27 cellular contexts compared by ENCODE assay signal in genomic region chr11:61868601-61869476, GRCh38. TPM values are rescaled to one million over a fixed set of nuclear protein-coding genes. Genes with fewer than 3 reads are reported as not detected.
DNase-seq lines count a peak whose midpoint lies in the region; ATAC-seq, FAIRE-seq and TF ChIP-seq lines count a peak whose summit lies in the region.
"Had no signal": no experiment of that assay in that cellular context is flagged by ENCODE, and none has a peak within 500 bp of the region (broad histone marks: within the 10 kb centered on the region; RNA-seq: fewer than 3 reads in every experiment).

No MANE protein-coding gene starts in this region.

- H3K79me2 ChIP-seq in HepG2 (ENCODE audit: insufficient read depth, low read length): no peaks in the 10 kb centered on the region

- WGBS in HepG2 (ENCODE audit: low lambda C conversion rate): 81% methylated on average over 10 of the region's 15 CpGs
- 95% methylated on average over 4 of the region's 15 CpGs for WGBS in right lobe of liver (ENCODE audit: insufficient coverage, low coverage, low lambda C conversion rate, missing lambda C conversion rate)
- WGBS in mesodermal cell (ENCODE audit: insufficient coverage in 2 of 2), 2 experiments: 91 to 95% methylated on average over 11 to 12 of the region's 15 CpGs

- H3K4me1 Mint-ChIP-seq in WTC11: peaks cover 14% of the 10 kb centered on the region

- peaks cover 26% of the 10 kb centered on the region for H3K4me1 ChIP-seq in HepG2 (ENCODE audit: insufficient read depth, low read length)
- no peaks in the 10 kb centered on the region for H3K4me1 ChIP-seq in right lobe of liver
- peaks cover 9% of the 10 kb centered on the region for H3K4me1 ChIP-seq in mesodermal cell (ENCODE audit: control insufficient read depth, insufficient read depth, low read length, poor library complexity, severe bottlenecking)

- H3K36me3 ChIP-seq in HepG2 (replicated peaks in 1 of 2; ENCODE audit: control insufficient read depth in 1 of 2, insufficient read depth in 2 of 2, low read length in 2 of 2) (peaks cover 0 to 9% of the 10 kb centered on the region in 2 experiments; a peak in 2 of 5 replicates), right lobe of liver (peaks cover 0 to 4% (median 0%) of the 10 kb centered on the region in 4 donors), mesodermal cell (ENCODE audit: control insufficient read depth, insufficient read depth, low read length) (peaks cover 33% of the 10 kb centered on the region)
- H3K36me3 ChIP-seq: MG63, thyroid gland had no signal

- no peaks in the 10 kb centered on the region for H3K9me3 Mint-ChIP-seq in WTC11
- H3K9me3 Mint-ChIP-seq: activated T-cell treated with anti-CD3 and anti-CD28 coated beads, Interleukin-2, amount 50 U/mL, for 72 hours; brain; effector memory CD8-positive, alpha-beta T cell; stimulated activated naive CD8-positive, alpha-beta T cell treated with anti-CD3 and anti-CD28 coated beads, Interleukin-15, Interleukin-2, amounts not matched to agents 100 ng/mL and 50 ng/mL, for 24 hours had no signal

- H3K27me3 ChIP-seq in HepG2 (ENCODE audit: control insufficient read depth in 1 of 2, insufficient read depth in 2 of 2, low read length in 2 of 2) (peaks cover 0 to 6% of the 10 kb centered on the region in 2 experiments; a peak in 1 of 5 replicates), right lobe of liver (no peaks in the 10 kb centered on the region)
- H3K27me3 ChIP-seq: MG63, thyroid gland had no signal

- TF ChIP-seq RAD21 in HepG2 (CRISPR knock-in tag; IDR thresholded peaks at IDR 0.05): no peak

- peaks cover 9% of the 10 kb centered on the region for H3K27me3 Mint-ChIP-seq in WTC11 (ENCODE audit: low read depth)
- H3K27me3 Mint-ChIP-seq: brain; stimulated activated naive CD8-positive, alpha-beta T cell treated with anti-CD3 and anti-CD28 coated beads, Interleukin-15, Interleukin-2, amounts not matched to agents 100 ng/mL and 50 ng/mL, for 24 hours had no signal

- no peak overlapping the region for H2AFZ ChIP-seq in HepG2 (ENCODE audit: low read length)

- no peak overlapping the region for H3K4me2 ChIP-seq in HepG2 (ENCODE audit: low read depth, low read length)

- CTCF ChIA-PET in HepG2 (lab: Yijun Ruan, JAX; ENCODE audit: low intra/inter-chr PET ratio, low total read pairs): no interaction called here
- CTCF ChIA-PET in WTC11 (lab: Charles Lee): interaction anchor here (1.0 to 8.1 kb wide), 10 partner anchors 15 to 240 kb away, joined by 3 to 118 read pairs (median 8); no protein-coding TSS in a partner anchor

- no peak for DNase-seq in HepG2 (ENCODE audit: low spot score)
- no peak for DNase-seq in right lobe of liver
- DNase-seq in WTC11 (ENCODE audit: low spot score): no peak
- DNase-seq in NK-92 treated with Interleukin-12 subunit alpha and Interleukin-12 subunit beta, amount 100 ng/mL, for 24 hours (lab: John Stamatoyannopoulos, UW): no peak
- DNase-seq in GM19240 (ENCODE audit: insufficient read length, low spot score): no peak
- DNase-seq: activated CD8-positive, alpha-beta memory T cell treated with anti-CD3 and anti-CD28 coated beads, Interleukin-2, amount 10 ng/mL, durations not matched to agents 7 days and 5 days; activated naive CD4-positive, alpha-beta T cell treated with Interleukin-2 at 50 U/mL for 16 hours; activated T-cell treated with anti-CD3 and anti-CD28 coated beads, Interleukin-2, amount 50 U/mL, for 72 hours; COR-L47; DMS53; effector memory CD8-positive, alpha-beta T cell; foreskin melanocyte; KBM-7; left cardiac atrium; MG63; NCI-H1417; NCI-H2081 treated with DMSO at 0.1 percent for 48 hours; NCI-H774; thyroid gland had no signal

- intact Hi-C loops in HepG2 (cut with micrococcal nuclease; ENCODE audit: unreplicated experiment): no loop called here
- intact Hi-C loops in right lobe of liver (cut with DNase I): no loop called here

- TF ChIP-seq EP300 in HepG2 (IDR thresholded peaks at IDR 0.05; ENCODE audit: low read depth in 2 of 2, low read length in 2 of 2): no peak
- no peak for TF ChIP-seq EP300 in HepG2 (CRISPR knock-in tag; IDR thresholded peaks at IDR 0.05; ENCODE audit: borderline replicate concordance)

- H3K4me3 Mint-ChIP-seq in WTC11: no peak overlapping the region
- H3K4me3 Mint-ChIP-seq: activated CD8-positive, alpha-beta memory T cell treated with anti-CD3 and anti-CD28 coated beads, Interleukin-2, amount 10 ng/mL, durations not matched to agents 7 days and 5 days; activated T-cell treated with anti-CD3 and anti-CD28 coated beads, Interleukin-2, amount 50 U/mL, for 72 hours; brain; effector memory CD8-positive, alpha-beta T cell; stimulated activated naive CD8-positive, alpha-beta T cell treated with anti-CD3 and anti-CD28 coated beads, Interleukin-15, Interleukin-2, amounts not matched to agents 100 ng/mL and 50 ng/mL, for 24 hours had no signal

- no peaks in the 10 kb centered on the region for H4K20me1 ChIP-seq in HepG2 (ENCODE audit: insufficient read depth, low read length)

- TF ChIP-seq POLR2A in HepG2 (IDR thresholded peaks at IDR 0.05; ENCODE audit: insufficient read depth in 1 of 2, low read depth in 2 of 2, low read length in 2 of 2): peak in 1 of 2 experiments; percentile 32; a peak in 1 of 4 replicates
- no peak for TF ChIP-seq POLR2A in right lobe of liver (IDR thresholded peaks at IDR 0.05)

- FAIRE-seq in HepG2 (lab: Jason Lieb, UNC): no peak

- H3K9ac ChIP-seq in HepG2 (ENCODE audit: insufficient read depth, low read depth, low read length): no peak overlapping the region

- 0 out of 3 replicates have a peak, but pooled peaks have one; percentile 2 for ATAC-seq in HepG2
- no peak for ATAC-seq in right lobe of liver
- no peak for ATAC-seq in WTC11
- ATAC-seq in GM21423 (IDR thresholded peaks at IDR 0.05; ENCODE audit: unreplicated experiment): no peak
- ATAC-seq: activated CD8-positive, alpha-beta memory T cell treated with anti-CD3 and anti-CD28 coated beads, Interleukin-2, amount 10 ng/mL, durations not matched to agents 7 days and 5 days; activated T-cell treated with anti-CD3 and anti-CD28 coated beads, Interleukin-2, amount 50 U/mL, for 72 hours; effector memory CD8-positive, alpha-beta T cell; esophagus mucosa; left cardiac atrium; psoas muscle had no signal

- H3K9me3 ChIP-seq in HepG2 (ENCODE audit: low read length) (no peaks in the 10 kb centered on the region), right lobe of liver (no peaks in the 10 kb centered on the region), mesodermal cell (ENCODE audit: control insufficient read depth, low read length) (no peaks in the 10 kb centered on the region)
- H3K9me3 ChIP-seq: MG63, psoas muscle, thyroid gland had no signal

- H3K4me3 ChIP-seq in HepG2 (replicated peaks in 1 of 3; ENCODE audit: insufficient read depth in 1 of 3, low read depth in 2 of 3, low read length in 3 of 3) (no peak overlapping the region), right lobe of liver (no peak overlapping the region), mesodermal cell (ENCODE audit: extremely low read depth, insufficient read depth, low read length, poor library complexity, severe bottlenecking) (no peak overlapping the region)
- H3K4me3 ChIP-seq: MG63, psoas muscle, skin epidermis, thyroid gland had no signal

- H3K27ac ChIP-seq in HepG2 (ENCODE audit: extremely low read length, insufficient read depth, low read length) (no peak overlapping the region), right lobe of liver (no peak overlapping the region), mesodermal cell (ENCODE audit: low read depth, low read length, severe bottlenecking) (peak overlapping the region; percentile 36)
- H3K27ac ChIP-seq: psoas muscle, thyroid gland had no signal

- in situ Hi-C loops in HepG2 (cut with HindIII; ENCODE audit: extremely low pct_ligation_motif_present, low pct_unique_long_range_greater_than_20kb): no loop called here

- no TSS peak for BruUV-seq in HepG2 (replicated peaks; lab: Mats Ljungman, UMichigan)

- POLR2A ChIA-PET in HepG2 (lab: Yijun Ruan, JAX): no interaction called here
- POLR2A ChIA-PET in WTC11 (lab: Charles Lee): interaction anchor here (2.2 kb wide), 1 partner anchor 72 kb away, joined by 5 read pairs; no protein-coding TSS in a partner anchor

- peak overlapping the region; percentile 45; the same call in 1 of the 2 replicates for H3K27ac Mint-ChIP-seq in WTC11
- H3K27ac Mint-ChIP-seq: activated CD8-positive, alpha-beta memory T cell treated with anti-CD3 and anti-CD28 coated beads, Interleukin-2, amount 10 ng/mL, durations not matched to agents 7 days and 5 days; activated T-cell treated with anti-CD3 and anti-CD28 coated beads, Interleukin-2, amount 50 U/mL, for 72 hours; effector memory CD8-positive, alpha-beta T cell; stimulated activated naive CD8-positive, alpha-beta T cell treated with anti-CD3 and anti-CD28 coated beads, Interleukin-15, Interleukin-2, amounts not matched to agents 100 ng/mL and 50 ng/mL, for 24 hours had no signal

- peaks cover 16% of the 10 kb centered on the region for H3K36me3 Mint-ChIP-seq in WTC11

- TF ChIP-seq CTCF in HepG2 (CRISPR knock-in tag; IDR thresholded peaks at IDR 0.05) (no peak), right lobe of liver (IDR thresholded peaks at IDR 0.05) (no peak), WTC11 (IDR thresholded peaks at IDR 0.05) (no peak)

RNA-seq across cellular contexts. Expression of gene FADS3, which starts 22.5 kb away (rescaled TPM):
- total RNA-seq in HepG2 (2016; rRNA removed; fragmentation: Illumina TruSeq; extraction: Trizol): 4.5 and 13.4 TPM in 2 replicates
- total RNA-seq in HepG2 (2016; cell fraction: cytosol; rRNA removed; fragmentation: Illumina TruSeq; extraction: Trizol; ENCODE audit: low read depth): 8.3 and 10.6 TPM in 2 replicates
- total RNA-seq in HepG2 (2016; cell fraction: insoluble cytoplasmic fraction; rRNA removed; fragmentation: Illumina TruSeq; extraction: Trizol): 3.4 and 13.2 TPM in 2 replicates
- 7.7 and 10.7 TPM in 2 replicates for total RNA-seq in HepG2 (2016; cell fraction: membrane; rRNA removed; fragmentation: Illumina TruSeq; extraction: Trizol)
- 12.9 and 21.0 TPM in 2 replicates for total RNA-seq in HepG2 (2016; cell fraction: nucleus; rRNA removed; fragmentation: Illumina TruSeq; extraction: Trizol)
- 23.2 and 36.6 TPM in 2 replicates for polyA plus RNA-seq in HepG2 (2011; rRNA removed)
- polyA plus RNA-seq in HepG2 (2011; cell fraction: cytosol; rRNA removed): 13.7 and 17.5 TPM in 2 replicates
- 236 and 242 TPM in 2 replicates for polyA plus RNA-seq in HepG2 (2011; cell fraction: nucleus; rRNA removed)
- 5.1 and 11.5 TPM in 2 replicates for polyA plus RNA-seq in HepG2 (2012)
- 8.0 and 9.6 TPM in 2 replicates for polyA plus RNA-seq in HepG2 (2016; cell fraction: cytosol; fragmentation: Illumina TruSeq; extraction: Trizol; ENCODE audit: low read depth)
- 4.7 and 5.0 TPM in 2 replicates for polyA plus RNA-seq in HepG2 (2016; cell fraction: insoluble cytoplasmic fraction; fragmentation: Illumina TruSeq; extraction: Trizol; ENCODE audit: low read depth)
- polyA plus RNA-seq in HepG2 (2016; cell fraction: membrane; fragmentation: Illumina TruSeq; extraction: Trizol; ENCODE audit: low read depth): 7.9 and 9.0 TPM in 2 replicates
- 36.8 and 37.1 TPM in 2 replicates for polyA plus RNA-seq in HepG2 (2016; cell fraction: nucleus; fragmentation: Illumina TruSeq; extraction: Trizol; ENCODE audit: insufficient read depth, low read depth)
- polyA minus RNA-seq in HepG2 (2011; rRNA and poly(A)+ RNA removed; ENCODE audit: low replicate concordance): 30.7 and 67.4 TPM in 2 replicates
- 10.5 and 13.0 TPM in 2 replicates for polyA minus RNA-seq in HepG2 (2011; cell fraction: cytosol; rRNA and poly(A)+ RNA removed)
- polyA minus RNA-seq in HepG2 (2011; cell fraction: nucleus; rRNA and poly(A)+ RNA removed): 10.9 and 15.8 TPM in 2 replicates
- 10 to 100 TPM; 13.0 to 69.8 (median 22.7) TPM for total RNA-seq in right lobe of liver
- 47.4 to 50.0 TPM (median 49.3 TPM) in 3 replicates for total RNA-seq in WTC11 (2021)
- polyA plus RNA-seq in mesodermal cell (2013, experiment 1 of 2): 18.2 TPM
- polyA plus RNA-seq in mesodermal cell (2013, experiment 2 of 2): 12.8 TPM

RNA-seq across cellular contexts. Expression of gene FADS2, which starts 40.7 kb away (rescaled TPM):
- total RNA-seq in HepG2 (2016; rRNA removed; fragmentation: Illumina TruSeq; extraction: Trizol): 54.7 and 124 TPM in 2 replicates
- 17.6 and 17.8 TPM in 2 replicates for total RNA-seq in HepG2 (2016; cell fraction: cytosol; rRNA removed; fragmentation: Illumina TruSeq; extraction: Trizol; ENCODE audit: low read depth)
- 51.3 and 120 TPM in 2 replicates for total RNA-seq in HepG2 (2016; cell fraction: insoluble cytoplasmic fraction; rRNA removed; fragmentation: Illumina TruSeq; extraction: Trizol)
- total RNA-seq in HepG2 (2016; cell fraction: membrane; rRNA removed; fragmentation: Illumina TruSeq; extraction: Trizol): 42.1 and 45.1 TPM in 2 replicates
- total RNA-seq in HepG2 (2016; cell fraction: nucleus; rRNA removed; fragmentation: Illumina TruSeq; extraction: Trizol): 103 and 115 TPM in 2 replicates
- 90.1 and 125 TPM in 2 replicates for polyA plus RNA-seq in HepG2 (2011; rRNA removed)
- polyA plus RNA-seq in HepG2 (2011; cell fraction: cytosol; rRNA removed): 66.9 and 93.5 TPM in 2 replicates
- 77.8 and 97.6 TPM in 2 replicates for polyA plus RNA-seq in HepG2 (2011; cell fraction: nucleus; rRNA removed)
- 111 and 112 TPM in 2 replicates for polyA plus RNA-seq in HepG2 (2012)
- 16.3 and 18.5 TPM in 2 replicates for polyA plus RNA-seq in HepG2 (2016; cell fraction: cytosol; fragmentation: Illumina TruSeq; extraction: Trizol; ENCODE audit: low read depth)
- polyA plus RNA-seq in HepG2 (2016; cell fraction: insoluble cytoplasmic fraction; fragmentation: Illumina TruSeq; extraction: Trizol; ENCODE audit: low read depth): 43.7 and 53.6 TPM in 2 replicates
- 27.1 and 32.3 TPM in 2 replicates for polyA plus RNA-seq in HepG2 (2016; cell fraction: membrane; fragmentation: Illumina TruSeq; extraction: Trizol; ENCODE audit: low read depth)
- 153 and 164 TPM in 2 replicates for polyA plus RNA-seq in HepG2 (2016; cell fraction: nucleus; fragmentation: Illumina TruSeq; extraction: Trizol; ENCODE audit: insufficient read depth, low read depth)
- 240 and 324 TPM in 2 replicates for polyA minus RNA-seq in HepG2 (2011; rRNA and poly(A)+ RNA removed; ENCODE audit: low replicate concordance)
- polyA minus RNA-seq in HepG2 (2011; cell fraction: cytosol; rRNA and poly(A)+ RNA removed): 65.5 and 71.3 TPM in 2 replicates
- 23.2 and 36.6 TPM in 2 replicates for polyA minus RNA-seq in HepG2 (2011; cell fraction: nucleus; rRNA and poly(A)+ RNA removed)
- total RNA-seq in right lobe of liver: 100 to 1,000 TPM in 4 of 6 experiments, 1 to 10 TPM in 2; 4.2 to 166 (median 110) TPM
- 416 to 423 TPM (median 422 TPM) in 3 replicates for total RNA-seq in WTC11 (2021)
- 708 TPM for polyA plus RNA-seq in mesodermal cell (2013, experiment 1 of 2)
- 593 TPM for polyA plus RNA-seq in mesodermal cell (2013, experiment 2 of 2)

RNA-seq across cellular contexts. Expression of gene RAB3IL1, which starts 48.5 kb away (rescaled TPM):
- total RNA-seq in HepG2 (2016; rRNA removed; fragmentation: Illumina TruSeq; extraction: Trizol) (1.2 and 1.3 TPM in 2 replicates), right lobe of liver (1 to 10 TPM; 3.2 to 9.1 (median 4.2) TPM), WTC11 (2021) (7.2 to 11.1 TPM (median 8.9 TPM) in 3 replicates)
- total RNA-seq in HepG2 (2016; cell fraction: cytosol; rRNA removed; fragmentation: Illumina TruSeq; extraction: Trizol; ENCODE audit: low read depth): 0.61 and 2.5 TPM in 2 replicates
- total RNA-seq in HepG2 (2016; cell fraction: insoluble cytoplasmic fraction; rRNA removed; fragmentation: Illumina TruSeq; extraction: Trizol): 1.2 and 1.4 TPM in 2 replicates
- 1.2 and 1.4 TPM in 2 replicates for total RNA-seq in HepG2 (2016; cell fraction: membrane; rRNA removed; fragmentation: Illumina TruSeq; extraction: Trizol)
- total RNA-seq in HepG2 (2016; cell fraction: nucleus; rRNA removed; fragmentation: Illumina TruSeq; extraction: Trizol): 0.72 and 0.84 TPM in 2 replicates
- 2.0 and 2.2 TPM in 2 replicates for polyA plus RNA-seq in HepG2 (2011; rRNA removed)
- 1.3 and 3.0 TPM in 2 replicates for polyA plus RNA-seq in HepG2 (2011; cell fraction: cytosol; rRNA removed)
- polyA plus RNA-seq in HepG2 (2011; cell fraction: nucleus; rRNA removed): 2.5 and 3.7 TPM in 2 replicates
- polyA plus RNA-seq in HepG2 (2012): 1.4 and 2.3 TPM in 2 replicates
- 1.5 and 1.7 TPM in 2 replicates for polyA plus RNA-seq in HepG2 (2016; cell fraction: cytosol; fragmentation: Illumina TruSeq; extraction: Trizol; ENCODE audit: low read depth)
- polyA plus RNA-seq in HepG2 (2016; cell fraction: insoluble cytoplasmic fraction; fragmentation: Illumina TruSeq; extraction: Trizol; ENCODE audit: low read depth): 1.9 and 2.5 TPM in 2 replicates
- polyA plus RNA-seq in HepG2 (2016; cell fraction: membrane; fragmentation: Illumina TruSeq; extraction: Trizol; ENCODE audit: low read depth): 1.9 and 2.3 TPM in 2 replicates
- 2.9 and 6.6 TPM in 2 replicates for polyA plus RNA-seq in HepG2 (2016; cell fraction: nucleus; fragmentation: Illumina TruSeq; extraction: Trizol; ENCODE audit: insufficient read depth, low read depth)
- 2.6 and 7.7 TPM in 2 replicates for polyA minus RNA-seq in HepG2 (2011; rRNA and poly(A)+ RNA removed; ENCODE audit: low replicate concordance)
- 2.8 and 11.9 TPM in 2 replicates for polyA minus RNA-seq in HepG2 (2011; cell fraction: cytosol; rRNA and poly(A)+ RNA removed)
- polyA minus RNA-seq in HepG2 (2011; cell fraction: nucleus; rRNA and poly(A)+ RNA removed): 1.1 and 1.3 TPM in 2 replicates
- polyA plus RNA-seq in mesodermal cell (2013, experiment 1 of 2): 6.9 TPM
- polyA plus RNA-seq in mesodermal cell (2013, experiment 2 of 2): 5.0 TPM
- total RNA-seq: activated CD8-positive, alpha-beta memory T cell treated with anti-CD3 and anti-CD28 coated beads, Interleukin-2, amount 10 ng/mL, durations not matched to agents 7 days and 5 days; OCI-LY7 had no signal

RNA-seq across cellular contexts. Expression of gene FADS1, which starts 52.0 kb away (rescaled TPM):
- total RNA-seq in HepG2 (2016; rRNA removed; fragmentation: Illumina TruSeq; extraction: Trizol) (65.8 and 108 TPM in 2 replicates), right lobe of liver (10 to 100 TPM; 18.3 to 87.6 (median 34.8) TPM), WTC11 (2021) (105 to 108 TPM (median 105 TPM) in 3 replicates)
- 28.4 and 32.7 TPM in 2 replicates for total RNA-seq in HepG2 (2016; cell fraction: cytosol; rRNA removed; fragmentation: Illumina TruSeq; extraction: Trizol; ENCODE audit: low read depth)
- 63.3 and 108 TPM in 2 replicates for total RNA-seq in HepG2 (2016; cell fraction: insoluble cytoplasmic fraction; rRNA removed; fragmentation: Illumina TruSeq; extraction: Trizol)
- total RNA-seq in HepG2 (2016; cell fraction: membrane; rRNA removed; fragmentation: Illumina TruSeq; extraction: Trizol): 64.5 and 65.2 TPM in 2 replicates
- total RNA-seq in HepG2 (2016; cell fraction: nucleus; rRNA removed; fragmentation: Illumina TruSeq; extraction: Trizol): 91.8 and 110 TPM in 2 replicates
- polyA plus RNA-seq in HepG2 (2011; rRNA removed): 91.8 and 98.4 TPM in 2 replicates
- 80.8 and 110 TPM in 2 replicates for polyA plus RNA-seq in HepG2 (2011; cell fraction: cytosol; rRNA removed)
- 56.1 and 66.5 TPM in 2 replicates for polyA plus RNA-seq in HepG2 (2011; cell fraction: nucleus; rRNA removed)
- 70.6 and 81.6 TPM in 2 replicates for polyA plus RNA-seq in HepG2 (2012)
- 18.4 and 22.5 TPM in 2 replicates for polyA plus RNA-seq in HepG2 (2016; cell fraction: cytosol; fragmentation: Illumina TruSeq; extraction: Trizol; ENCODE audit: low read depth)
- 56.1 and 57.8 TPM in 2 replicates for polyA plus RNA-seq in HepG2 (2016; cell fraction: insoluble cytoplasmic fraction; fragmentation: Illumina TruSeq; extraction: Trizol; ENCODE audit: low read depth)
- 34.4 and 36.5 TPM in 2 replicates for polyA plus RNA-seq in HepG2 (2016; cell fraction: membrane; fragmentation: Illumina TruSeq; extraction: Trizol; ENCODE audit: low read depth)
- polyA plus RNA-seq in HepG2 (2016; cell fraction: nucleus; fragmentation: Illumina TruSeq; extraction: Trizol; ENCODE audit: insufficient read depth, low read depth): 134 TPM in 2 replicates
- polyA minus RNA-seq in HepG2 (2011; rRNA and poly(A)+ RNA removed; ENCODE audit: low replicate concordance): 305 and 789 TPM in 2 replicates
- 108 and 118 TPM in 2 replicates for polyA minus RNA-seq in HepG2 (2011; cell fraction: cytosol; rRNA and poly(A)+ RNA removed)
- 63.0 and 82.7 TPM in 2 replicates for polyA minus RNA-seq in HepG2 (2011; cell fraction: nucleus; rRNA and poly(A)+ RNA removed)
- polyA plus RNA-seq in mesodermal cell (2013, experiment 1 of 2): 174 TPM
- 172 TPM for polyA plus RNA-seq in mesodermal cell (2013, experiment 2 of 2)
- total RNA-seq: OCI-LY7 had no signal
